8 cellular contexts compared by ENCODE assay signal in genomic region chr2:42141687-42142475, GRCh38. TPM values are rescaled to one million over a fixed set of nuclear protein-coding genes. Genes with fewer than 3 reads are reported as not detected.
DNase-seq lines count a peak whose midpoint lies in the region; ATAC-seq and TF ChIP-seq lines count a peak whose summit lies in the region.

No MANE protein-coding gene starts in this region.

- H3K27me3 Mint-ChIP-seq in CD14-positive monocyte (ENCODE audit: low read depth in 3 of 3) = peaks cover 2 to 22% (median 6%) of the 10 kb centered on the region in 3 donors

- no peaks in the 10 kb centered on the region for H3K36me3 ChIP-seq in body of pancreas (replicated peaks in 1 of 2; ENCODE audit: insufficient read depth in 1 of 2, low read depth in 2 of 2)
- no peaks in the 10 kb centered on the region for H3K36me3 ChIP-seq in skeletal muscle satellite cell (ENCODE audit: insufficient read depth, low read length)

- peak overlapping the region; percentile 86 for H3K4me2 ChIP-seq in skeletal muscle satellite cell (ENCODE audit: low read length)

- H3K27me3 ChIP-seq in body of pancreas = no peaks in the 10 kb centered on the region
- no peaks in the 10 kb centered on the region for H3K27me3 ChIP-seq in skeletal muscle satellite cell (ENCODE audit: control insufficient read depth, insufficient read depth, low read length)

- no peaks in the 10 kb centered on the region for H3K36me3 Mint-ChIP-seq in CD14-positive monocyte

- peak overlapping the region; percentile 70 for H3K9ac ChIP-seq in skeletal muscle satellite cell (ENCODE audit: low read depth, low read length)

- H3K4me3 Mint-ChIP-seq in CD14-positive monocyte = peak overlapping the region; percentile 58 to 87

- no peaks in the 10 kb centered on the region for H3K9me3 Mint-ChIP-seq in CD14-positive monocyte

- H3K9me3 ChIP-seq in body of pancreas = no peaks in the 10 kb centered on the region
- no peaks in the 10 kb centered on the region for H3K9me3 ChIP-seq in skeletal muscle satellite cell (replicated peaks; ENCODE audit: low read length)

- WGBS in body of pancreas, 2 donors = 5% methylated on average over 13 of the region's 13 CpGs

- H3K4me1 ChIP-seq in body of pancreas = peaks cover 20% of the 10 kb centered on the region
- peaks cover 36% of the 10 kb centered on the region for H3K4me1 ChIP-seq in skeletal muscle satellite cell (ENCODE audit: control insufficient read depth, insufficient read depth, low read length)

- intact Hi-C loops in CD14-positive monocyte (cut with micrococcal nuclease) = no loop called here
- intact Hi-C loops in body of pancreas (cut with DNase I) = no loop called here

- peaks cover 31% of the 10 kb centered on the region for H3K4me1 Mint-ChIP-seq in CD14-positive monocyte

- no peak for TF ChIP-seq CTCF in CD14-positive monocyte (IDR thresholded peaks at IDR 0.05)
- TF ChIP-seq CTCF in body of pancreas (IDR thresholded peaks at IDR 0.05) = no peak

- DNase-seq in CD14-positive monocyte (ENCODE audit: low spot score) (no peak), HuH-7.5 (ENCODE audit: low spot score) (peak; percentile 30), RPMI7951 (ENCODE audit: low read depth) (peak; percentile 69), body of pancreas (peak; percentile 38 to 69 (median 66)), iPS-NIHi11 (ENCODE audit: low spot score) (peak; percentile 61), ecto neural progenitor cell (ENCODE audit: low spot score) (no peak)

- H3K4me3 ChIP-seq in body of pancreas = no peak overlapping the region
- H3K4me3 ChIP-seq in skeletal muscle satellite cell (ENCODE audit: low read length) = peak overlapping the region; percentile 61

- ATAC-seq in body of pancreas (peak; percentile 75), GM21447 (IDR thresholded peaks at IDR 0.05; ENCODE audit: unreplicated experiment) (no peak)

- TF ChIP-seq POLR2A in body of pancreas (IDR thresholded peaks at IDR 0.05) = peak in 1 of 3 donors; percentile 14

- H3K27ac ChIP-seq in body of pancreas = peak overlapping the region in 3 of 4 donors; percentile 30 to 67 (median 56)

- peak overlapping the region in 6 of 7 donors; percentile 33 to 90 (median 72) for H3K27ac Mint-ChIP-seq in CD14-positive monocyte

RNA-seq across cellular contexts. Expression of gene EML4, which starts 27.3 kb away (rescaled TPM):
- 10 to 100 TPM; 11.5 to 15.0 TPM for polyA plus RNA-seq in CD14-positive monocyte
- 30.8 and 37.1 TPM in 2 replicates for total RNA-seq in RPMI7951 (2014; rRNA removed; shearing (Covaris generic))
- 10 to 100 TPM; 37.4 to 39.9 TPM for total RNA-seq in body of pancreas
- 29.9 and 39.8 TPM in 2 replicates for total RNA-seq in skeletal muscle satellite cell (2012; rRNA removed)

Comparison
In these comparisons a context has a peak if more than half of its experiments do, and no peak if none do; other contexts are left out.
1. DNase-seq: peak in HuH-7.5 (single experiment), RPMI7951 (single experiment), body of pancreas (4 of 4) and iPS-NIHi11 (single experiment); none in CD14-positive monocyte (single experiment) and ecto neural progenitor cell (single experiment).